In the genomic region with DNA sequence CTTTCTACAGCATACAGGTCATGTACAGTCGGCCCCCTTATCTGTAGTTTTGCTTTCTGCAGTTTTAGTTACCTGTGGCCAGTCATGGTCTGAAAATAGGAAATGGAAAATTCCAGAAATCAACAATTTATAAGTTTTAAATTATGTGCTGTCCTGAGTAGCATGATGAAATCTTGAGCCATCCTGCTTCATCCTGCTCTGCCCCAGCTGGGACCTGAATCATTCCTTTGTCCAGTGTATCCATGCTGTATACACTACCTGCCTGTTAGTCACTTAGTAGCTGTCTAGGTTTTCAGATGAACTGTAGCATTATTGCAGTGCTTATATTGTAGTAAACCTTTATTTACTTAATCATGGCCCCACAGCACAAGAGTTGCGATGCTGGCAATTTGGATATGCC, we compare ENCODE assay signal across 1 cellular context.
TF ChIP-seq lines count a peak whose summit lies in the region.

No MANE protein-coding gene starts in this region.

TF ChIP-seq in GM23338, 12 proteins besides CTCF, POLR2A, EP300 and RAD21 (continued from another document):
- TF ChIP-seq, protein P1, sequence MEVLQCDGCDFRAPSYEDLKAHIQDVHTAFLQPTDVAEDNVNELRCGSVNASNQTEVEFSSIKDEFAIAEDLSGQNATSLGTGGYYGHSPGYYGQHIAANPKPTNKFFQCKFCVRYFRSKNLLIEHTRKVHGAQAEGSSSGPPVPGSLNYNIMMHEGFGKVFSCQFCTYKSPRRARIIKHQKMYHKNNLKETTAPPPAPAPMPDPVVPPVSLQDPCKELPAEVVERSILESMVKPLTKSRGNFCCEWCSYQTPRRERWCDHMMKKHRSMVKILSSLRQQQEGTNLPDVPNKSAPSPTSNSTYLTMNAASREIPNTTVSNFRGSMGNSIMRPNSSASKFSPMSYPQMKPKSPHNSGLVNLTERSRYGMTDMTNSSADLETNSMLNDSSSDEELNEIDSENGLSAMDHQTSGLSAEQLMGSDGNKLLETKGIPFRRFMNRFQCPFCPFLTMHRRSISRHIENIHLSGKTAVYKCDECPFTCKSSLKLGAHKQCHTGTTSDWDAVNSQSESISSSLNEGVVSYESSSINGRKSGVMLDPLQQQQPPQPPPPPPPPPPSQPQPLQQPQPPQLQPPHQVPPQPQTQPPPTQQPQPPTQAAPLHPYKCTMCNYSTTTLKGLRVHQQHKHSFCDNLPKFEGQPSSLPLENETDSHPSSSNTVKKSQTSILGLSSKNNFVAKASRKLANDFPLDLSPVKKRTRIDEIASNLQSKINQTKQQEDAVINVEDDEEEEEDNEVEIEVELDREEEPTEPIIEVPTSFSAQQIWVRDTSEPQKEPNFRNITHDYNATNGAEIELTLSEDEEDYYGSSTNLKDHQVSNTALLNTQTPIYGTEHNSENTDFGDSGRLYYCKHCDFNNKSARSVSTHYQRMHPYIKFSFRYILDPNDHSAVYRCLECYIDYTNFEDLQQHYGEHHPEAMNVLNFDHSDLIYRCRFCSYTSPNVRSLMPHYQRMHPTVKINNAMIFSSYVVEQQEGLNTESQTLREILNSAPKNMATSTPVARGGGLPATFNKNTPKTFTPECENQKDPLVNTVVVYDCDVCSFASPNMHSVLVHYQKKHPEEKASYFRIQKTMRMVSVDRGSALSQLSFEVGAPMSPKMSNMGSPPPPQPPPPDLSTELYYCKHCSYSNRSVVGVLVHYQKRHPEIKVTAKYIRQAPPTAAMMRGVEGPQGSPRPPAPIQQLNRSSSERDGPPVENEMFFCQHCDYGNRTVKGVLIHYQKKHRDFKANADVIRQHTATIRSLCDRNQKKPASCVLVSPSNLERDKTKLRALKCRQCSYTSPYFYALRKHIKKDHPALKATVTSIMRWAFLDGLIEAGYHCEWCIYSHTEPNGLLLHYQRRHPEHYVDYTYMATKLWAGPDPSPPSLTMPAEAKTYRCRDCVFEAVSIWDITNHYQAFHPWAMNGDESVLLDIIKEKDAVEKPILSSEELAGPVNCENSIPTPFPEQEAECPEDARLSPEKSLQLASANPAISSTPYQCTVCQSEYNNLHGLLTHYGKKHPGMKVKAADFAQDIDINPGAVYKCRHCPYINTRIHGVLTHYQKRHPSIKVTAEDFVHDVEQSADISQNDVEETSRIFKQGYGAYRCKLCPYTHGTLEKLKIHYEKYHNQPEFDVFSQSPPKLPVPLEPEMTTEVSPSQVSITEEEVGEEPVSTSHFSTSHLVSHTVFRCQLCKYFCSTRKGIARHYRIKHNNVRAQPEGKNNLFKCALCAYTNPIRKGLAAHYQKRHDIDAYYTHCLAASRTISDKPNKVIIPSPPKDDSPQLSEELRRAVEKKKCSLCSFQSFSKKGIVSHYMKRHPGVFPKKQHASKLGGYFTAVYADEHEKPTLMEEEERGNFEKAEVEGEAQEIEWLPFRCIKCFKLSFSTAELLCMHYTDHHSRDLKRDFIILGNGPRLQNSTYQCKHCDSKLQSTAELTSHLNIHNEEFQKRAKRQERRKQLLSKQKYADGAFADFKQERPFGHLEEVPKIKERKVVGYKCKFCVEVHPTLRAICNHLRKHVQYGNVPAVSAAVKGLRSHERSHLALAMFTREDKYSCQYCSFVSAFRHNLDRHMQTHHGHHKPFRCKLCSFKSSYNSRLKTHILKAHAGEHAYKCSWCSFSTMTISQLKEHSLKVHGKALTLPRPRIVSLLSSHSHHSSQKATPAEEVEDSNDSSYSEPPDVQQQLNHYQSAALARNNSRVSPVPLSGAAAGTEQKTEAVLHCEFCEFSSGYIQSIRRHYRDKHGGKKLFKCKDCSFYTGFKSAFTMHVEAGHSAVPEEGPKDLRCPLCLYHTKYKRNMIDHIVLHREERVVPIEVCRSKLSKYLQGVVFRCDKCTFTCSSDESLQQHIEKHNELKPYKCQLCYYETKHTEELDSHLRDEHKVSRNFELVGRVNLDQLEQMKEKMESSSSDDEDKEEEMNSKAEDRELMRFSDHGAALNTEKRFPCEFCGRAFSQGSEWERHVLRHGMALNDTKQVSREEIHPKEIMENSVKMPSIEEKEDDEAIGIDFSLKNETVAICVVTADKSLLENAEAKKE (CRISPR knock-in tag; IDR thresholded peaks at IDR 0.05): no peak
- TF ChIP-seq NANOG (IDR thresholded peaks at IDR 0.05; ENCODE audit: borderline replicate concordance): no peak
- no peak for TF ChIP-seq EZH2 (IDR thresholded peaks at IDR 0.05; ENCODE audit: low read depth, unreplicated experiment)
- no peak for TF ChIP-seq POLR2AphosphoS5 (IDR thresholded peaks at IDR 0.05; ENCODE audit: low read depth)
- TF ChIP-seq, protein P2, sequence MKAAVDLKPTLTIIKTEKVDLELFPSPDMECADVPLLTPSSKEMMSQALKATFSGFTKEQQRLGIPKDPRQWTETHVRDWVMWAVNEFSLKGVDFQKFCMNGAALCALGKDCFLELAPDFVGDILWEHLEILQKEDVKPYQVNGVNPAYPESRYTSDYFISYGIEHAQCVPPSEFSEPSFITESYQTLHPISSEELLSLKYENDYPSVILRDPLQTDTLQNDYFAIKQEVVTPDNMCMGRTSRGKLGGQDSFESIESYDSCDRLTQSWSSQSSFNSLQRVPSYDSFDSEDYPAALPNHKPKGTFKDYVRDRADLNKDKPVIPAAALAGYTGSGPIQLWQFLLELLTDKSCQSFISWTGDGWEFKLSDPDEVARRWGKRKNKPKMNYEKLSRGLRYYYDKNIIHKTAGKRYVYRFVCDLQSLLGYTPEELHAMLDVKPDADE (IDR thresholded peaks at IDR 0.05): no peak
- no peak for TF ChIP-seq EZH2phosphoT487 (IDR thresholded peaks at IDR 0.05; ENCODE audit: unreplicated experiment)
- no peak for TF ChIP-seq STAT1 (IDR thresholded peaks at IDR 0.05; ENCODE audit: unreplicated experiment)
- TF ChIP-seq CREB1 (CRISPR knock-in tag; IDR thresholded peaks at IDR 0.05; ENCODE audit: low read depth): no peak
- no peak for TF ChIP-seq ZNF331 (CRISPR knock-in tag; IDR thresholded peaks at IDR 0.05; ENCODE audit: low read depth)
- TF ChIP-seq ZNF114 (CRISPR knock-in tag; IDR thresholded peaks at IDR 0.05): no peak
- TF ChIP-seq JUNB (IDR thresholded peaks at IDR 0.05; ENCODE audit: unreplicated experiment): no peak
